In the genomic region with DNA sequence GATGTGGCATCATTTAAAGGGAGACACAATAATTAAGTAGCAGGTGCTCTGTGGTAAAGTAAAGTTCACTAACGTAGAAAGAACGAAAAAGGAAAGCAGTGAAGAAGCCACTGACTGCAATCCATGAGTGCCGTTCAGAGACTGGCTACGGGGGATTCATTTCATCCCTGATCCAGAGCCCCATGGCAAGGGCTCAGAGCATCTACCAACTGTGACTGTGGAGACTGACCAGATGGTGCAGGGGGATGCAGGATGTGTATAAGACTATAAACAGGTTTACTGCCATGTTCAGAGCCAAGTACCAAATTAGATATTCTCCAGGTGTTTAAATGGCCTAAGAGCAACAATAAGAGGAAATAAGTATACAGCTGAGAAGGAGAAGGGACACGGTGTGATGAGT, we compare ENCODE assay signal across 27 cellular contexts. TPM values are rescaled to one million over a fixed set of nuclear protein-coding genes. Genes with fewer than 3 reads are reported as not detected.
"Had no signal": no experiment of that assay in that cellular context is flagged by ENCODE, and none has a peak within 500 bp of the region (broad histone marks: within the 10 kb centered on the region; RNA-seq: fewer than 3 reads in every experiment).

No MANE protein-coding gene starts in this region.

- H3K4me1 ChIP-seq: colonic mucosa, esophagus squamous epithelium, gastroesophageal sphincter, parathyroid adenoma, psoas muscle, stomach, transverse colon had no signal

- H3K9me3 ChIP-seq: colonic mucosa, esophagus squamous epithelium, gastroesophageal sphincter, thoracic aorta, transverse colon had no signal

- H3K4me2 ChIP-seq: hepatocyte had no signal

- H3K27me3 ChIP-seq: colonic mucosa, hepatocyte, transverse colon had no signal

- H3K36me3 ChIP-seq: colonic mucosa, esophagus squamous epithelium, gastroesophageal sphincter, stomach, thoracic aorta, transverse colon had no signal

- ATAC-seq: gastroesophageal sphincter; left colon; naive thymus-derived CD4-positive, alpha-beta T cell; psoas muscle had no signal

- DNase-seq: colonic mucosa; dermis blood vessel endothelial cell; esophagus squamous epithelium; foreskin fibroblast; glutamatergic neuron; kidney; left colon; mammary epithelial cell; naive thymus-derived CD4-positive, alpha-beta T cell; nephron progenitor cell; psoas muscle; small intestine; stimulated activated CD4-positive, alpha-beta T cell treated with anti-CD3 and anti-CD28 coated beads, Interleukin-12 subunit alpha, Interleukin-12 subunit beta, amount 100 ng/mL, for 4 hours; stimulated activated naive CD4-positive, alpha-beta T cell; stomach; substantia nigra; transverse colon had no signal

- H3K27ac ChIP-seq: colonic mucosa, esophagus squamous epithelium, gastroesophageal sphincter, hepatocyte, parathyroid adenoma, psoas muscle, stomach, thoracic aorta, transverse colon had no signal

- H3K9ac ChIP-seq: parathyroid adenoma had no signal

- H2AFZ ChIP-seq: hepatocyte, parathyroid adenoma had no signal

- H3K79me2 ChIP-seq: hepatocyte, parathyroid adenoma had no signal

- H3K4me3 ChIP-seq: colonic mucosa, esophagus squamous epithelium, gastroesophageal sphincter, hepatocyte, psoas muscle, stomach, thoracic aorta, transverse colon had no signal

RNA-seq across cellular contexts. Expression of a gene that starts 47.7 kb away (rescaled TPM):
- total RNA-seq: colonic mucosa; dermis blood vessel endothelial cell; epithelial cell of proximal tubule; esophagus squamous epithelium; gastroesophageal sphincter; hepatocyte; kidney; left colon; lower leg skin; mammary epithelial cell; mesenteric fat pad; mononuclear cell; naive thymus-derived CD4-positive, alpha-beta T cell; omental fat pad; psoas muscle; stomach; thoracic aorta; transverse colon; ureter had no signal
- polyA plus RNA-seq: hepatocyte; mammary epithelial cell; naive thymus-derived CD4-positive, alpha-beta T cell; psoas muscle; stomach had no signal
